1 cellular context compared by ENCODE assay signal in genomic region chr20:57215826-57216471, GRCh38.
TF ChIP-seq lines count a peak whose summit lies in the region.

No MANE protein-coding gene starts in this region.

TF ChIP-seq in GM12878, 131 proteins besides CTCF, POLR2A, EP300 and RAD21:
- TF ChIP-seq CBX3 (IDR thresholded peaks at IDR 0.05; ENCODE audit: borderline replicate concordance, low read depth) (no peak), ZSCAN29 (IDR thresholded peaks at IDR 0.05) (no peak), PRDM15 (CRISPR knock-in tag; IDR thresholded peaks at IDR 0.05) (no peak), ZBTB4 (CRISPR knock-in tag; IDR thresholded peaks at IDR 0.05) (no peak), SRF (IDR thresholded peaks at IDR 0.05; ENCODE audit: low read depth in 2 of 2, low read length in 2 of 2) (no peak), NFXL1 (IDR thresholded peaks at IDR 0.05; ENCODE audit: borderline replicate concordance) (peak; percentile 50; the same call in 1 of the 2 replicates), WRNIP1 (IDR thresholded peaks at IDR 0.05; ENCODE audit: borderline replicate concordance, low read depth, low read length) (no peak), IRF3 (IDR thresholded peaks at IDR 0.05) (no peak), ATF3 (IDR thresholded peaks at IDR 0.05; ENCODE audit: borderline replicate concordance, extremely low read depth, low read depth, low read length) (no peak), PAX5 (IDR thresholded peaks at IDR 0.05; ENCODE audit: borderline replicate concordance, low read depth, low read length) (peak; percentile 68; the same call in 1 of the 2 replicates)
